Comparison of ENCODE assay signal across 1 cellular context in the genomic region with DNA sequence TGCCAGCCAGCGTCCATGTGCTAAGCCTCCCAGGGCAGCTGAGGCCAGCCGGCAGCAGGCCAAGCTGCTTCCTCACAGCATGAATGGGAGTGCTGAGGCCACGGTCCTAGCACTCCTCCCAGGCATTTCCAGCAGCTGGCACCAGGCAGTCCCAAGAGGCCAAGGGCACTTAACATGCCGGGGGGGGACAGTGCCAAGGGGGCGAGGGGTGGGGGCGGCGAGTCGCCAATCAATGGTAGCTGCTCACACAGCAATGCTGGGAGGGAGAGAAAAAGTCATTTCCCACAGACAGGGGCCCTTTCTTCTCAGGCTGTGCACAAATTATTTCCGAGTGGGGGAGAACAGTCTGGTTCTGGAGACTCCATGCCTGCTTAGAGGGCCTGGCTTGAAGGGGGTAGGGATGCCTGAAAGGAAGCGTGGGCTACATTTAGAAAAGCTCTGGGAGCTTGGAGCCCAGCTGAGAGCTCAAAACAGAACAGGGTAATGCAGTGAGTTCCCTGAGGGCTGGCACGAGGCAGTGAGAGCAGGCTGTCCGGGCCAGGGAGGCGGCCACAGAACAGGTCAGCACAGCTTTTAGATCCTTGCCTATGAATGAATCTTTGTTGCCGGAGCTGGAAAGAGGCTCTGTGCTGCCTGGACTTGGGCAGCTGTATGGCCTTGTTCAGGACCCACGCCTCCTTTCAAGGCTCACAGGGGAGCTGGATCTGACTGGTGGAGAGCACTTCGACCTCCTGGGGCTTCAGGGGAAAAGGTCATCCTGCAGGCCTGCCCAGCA.
TF ChIP-seq lines count a peak whose summit lies in the region.

No MANE protein-coding gene starts in this region.

TF ChIP-seq in K562, 482 proteins besides CTCF, POLR2A, EP300 and RAD21:
- no peak for TF ChIP-seq MCM7 (IDR thresholded peaks at IDR 0.05)
- 0 out of 2 replicates have a peak, but pooled peaks have one; percentile 1 for TF ChIP-seq POLR2G (IDR thresholded peaks at IDR 0.05; ENCODE audit: low read depth, low read length)
TF ChIP-seq in K562: peak in this region for 1.
